ENCODE assay signal across 31 cellular contexts in genomic region chr6:11479296-11479695, GRCh38.
"Had no signal": no experiment of that assay in that cellular context is flagged by ENCODE, and none has a peak within 500 bp of the region (broad histone marks: within the 10 kb centered on the region; RNA-seq: fewer than 3 reads in every experiment).

No MANE protein-coding gene starts in this region.

- H3K4me1 ChIP-seq: breast epithelium, colonic mucosa had no signal

- H3K27ac ChIP-seq: ascending aorta, breast epithelium, cardiac muscle cell, colonic mucosa, dorsolateral prefrontal cortex had no signal

- FAIRE-seq: frontal cortex had no signal

- H3K36me3 ChIP-seq: ascending aorta, breast epithelium, cardiac muscle cell, colonic mucosa had no signal

- H3K9me3 ChIP-seq: ascending aorta, breast epithelium, colonic mucosa had no signal

- H3K4me3 ChIP-seq: ascending aorta, breast epithelium, cardiac muscle cell, colonic mucosa, dorsolateral prefrontal cortex had no signal

- ATAC-seq: activated CD4-positive, alpha-beta T cell treated with anti-CD3 and anti-CD28 coated beads for 36 hours; activated CD8-positive, alpha-beta memory T cell treated with anti-CD3 and anti-CD28 coated beads, Interleukin-2, amount 10 ng/mL, durations not matched to agents 7 days and 5 days; activated CD8-positive, alpha-beta T cell treated with anti-CD3 and anti-CD28 coated beads, Interleukin-2, amount 10 ng/mL, durations not matched to agents 7 days and 5 days; activated naive CD4-positive, alpha-beta T cell treated with anti-CD3 and anti-CD28 coated beads, Interleukin-2, amount 50 U/mL, for 72 hours; activated T-cell treated with anti-CD3 and anti-CD28 coated beads, Interleukin-2, amount 50 U/mL, for 72 hours; esophagus mucosa; T-helper 17 cell had no signal

- DNase-seq: activated CD4-positive, alpha-beta memory T cell treated with anti-CD3 and anti-CD28 coated beads for 36 hours; activated CD4-positive, alpha-beta T cell treated with anti-CD3 and anti-CD28 coated beads for 36 hours; activated CD4-positive, alpha-beta T cell treated with anti-CD3 and anti-CD28 coated beads, Interleukin-2, amount 10 ng/mL, durations not matched to agents 24 days and 14 days; activated CD4-positive, CD25-positive, alpha-beta regulatory T cell; activated CD4-positive, CD25-positive, alpha-beta regulatory T cell treated with anti-CD3 and anti-CD28 coated beads, Interleukin-2, amount 50 U/mL, for 72 hours; activated CD8-positive, alpha-beta memory T cell treated with anti-CD3 and anti-CD28 coated beads, Interleukin-2, amount 10 ng/mL, durations not matched to agents 7 days and 5 days; activated CD8-positive, alpha-beta memory T cell treated with anti-CD3 and anti-CD28 coated beads, Interleukin-2, amount 50 U/mL, for 4 hours; activated CD8-positive, alpha-beta T cell treated with anti-CD3 and anti-CD28 coated beads, Interleukin-2, amount 10 ng/mL, durations not matched to agents 7 days and 5 days; activated gamma-delta T cell; activated naive CD4-positive, alpha-beta T cell; activated naive CD4-positive, alpha-beta T cell treated with anti-CD3 and anti-CD28 coated beads, Interleukin-2, amount 10 ng/mL, durations not matched to agents 7 days and 5 days; activated naive CD8-positive, alpha-beta T cell treated with anti-CD3 and anti-CD28 coated beads, Interleukin-2, amount 10 ng/mL, durations not matched to agents 7 days and 5 days; activated T-cell treated with anti-CD3 and anti-CD28 coated beads, Interleukin-2, amount 50 U/mL, for 1 hour; activated T-cell treated with anti-CD3 and anti-CD28 coated beads, Interleukin-2, amount 50 U/mL, for 72 hours; central memory CD4-positive, alpha-beta T cell; cerebellar nuclear complex; colonic mucosa; dorsolateral prefrontal cortex; effector memory CD4-positive, alpha-beta T cell; endodermal cell; foreskin fibroblast; head of caudate nucleus; T-helper 1 cell; T-helper 17 cell; T1000 had no signal

- H3K27me3 ChIP-seq: ascending aorta, breast epithelium, cardiac muscle cell, colonic mucosa had no signal
